In the genomic region with DNA sequence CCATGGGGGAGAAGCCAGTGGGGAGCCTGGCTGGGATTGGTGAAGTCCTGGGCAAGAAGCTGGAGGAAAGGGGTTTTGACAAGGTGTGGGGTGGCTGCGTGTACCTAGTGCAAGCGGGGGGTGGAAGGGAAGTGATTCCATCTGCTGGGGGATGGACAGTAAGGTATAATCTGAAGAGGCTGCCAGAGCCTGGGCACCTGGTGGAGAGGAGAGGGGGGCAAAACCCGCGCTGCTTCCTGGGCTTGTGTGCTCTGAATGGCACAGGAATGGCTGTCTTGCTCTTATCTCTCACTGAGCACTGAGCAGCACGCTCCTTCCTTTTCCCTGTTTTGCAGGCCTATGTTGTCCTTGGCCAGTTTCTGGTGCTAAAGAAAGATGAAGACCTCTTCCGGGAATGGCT, we compare ENCODE assay signal across 8 cellular contexts. TPM values are rescaled to one million over a fixed set of nuclear protein-coding genes. Genes with fewer than 3 reads are reported as not detected.
DNase-seq lines count a peak whose midpoint lies in the region; ATAC-seq, FAIRE-seq and TF ChIP-seq lines count a peak whose summit lies in the region.

No MANE protein-coding gene starts in this region.

- peaks cover 5% of the 10 kb centered on the region for H3K4me1 Mint-ChIP-seq in MCF 10A (ENCODE audit: insufficient read depth, unreplicated experiment)

- H3K27me3 Mint-ChIP-seq in MCF 10A (ENCODE audit: insufficient read depth, unreplicated experiment), result no peaks in the 10 kb centered on the region

- intact Hi-C loops in MCF 10A (cut with micrococcal nuclease), result loop anchor here (10.0 kb wide), 1 partner anchor 52 kb away; a partner anchor contains a TSS

- H3K36me3 ChIP-seq in HUES6 (ENCODE audit: control insufficient read depth, insufficient read depth, low read length) (peaks cover 40% of the 10 kb centered on the region), mucosa of rectum (ENCODE audit: control insufficient read depth in 2 of 2, insufficient read depth in 2 of 2, low read length in 2 of 2) (peaks cover 27 to 36% of the 10 kb centered on the region in 2 donors)

- H3K9me3 Mint-ChIP-seq in MCF 10A (ENCODE audit: unreplicated experiment), result no peaks in the 10 kb centered on the region

- DNase-seq in A549 (ENCODE audit: low read depth in 1 of 2, low spot score in 1 of 2) (no peak), MCF 10A (ENCODE audit: unreplicated experiment) (no peak), iPS-NIHi11 (ENCODE audit: low spot score) (no peak), NCI-H2171 (lab: John Stamatoyannopoulos, UW) (no peak), NCI-H526 (lab: John Stamatoyannopoulos, UW) (no peak)

- no peaks in the 10 kb centered on the region for H3K27me3 ChIP-seq in HUES6 (ENCODE audit: control insufficient read depth, insufficient read depth, low read length)
- H3K27me3 ChIP-seq in mucosa of rectum (ENCODE audit: control insufficient read depth in 2 of 2, insufficient read depth in 2 of 2, low read length in 2 of 2), result no peaks in the 10 kb centered on the region

- peak overlapping the region; percentile 96 for H3K27ac Mint-ChIP-seq in MCF 10A (ENCODE audit: low read depth, unreplicated experiment)

- TF ChIP-seq POLR2A in A549 (IDR thresholded peaks at IDR 0.05; ENCODE audit: low read length), result no peak

- H3K4me3 ChIP-seq in A549 (peak overlapping the region; percentile 67), HUES6 (ENCODE audit: low read depth, low read length) (peak overlapping the region; percentile 84), mucosa of rectum (ENCODE audit: low read length in 2 of 2) (peak overlapping the region; percentile 85 to 100)

- no peak for TF ChIP-seq EP300 in A549 (IDR thresholded peaks at IDR 0.05)

- H3K36me3 Mint-ChIP-seq in MCF 10A (ENCODE audit: insufficient read depth, unreplicated experiment), result peaks cover 59% of the 10 kb centered on the region

- no TSS peak for BruUV-seq in MCF 10A (replicated peaks; lab: Mats Ljungman, UMichigan)

- POLR2A ChIA-PET in A549 (lab: Yijun Ruan, JAX) (interaction anchor here (0.8 to 1.2 kb wide), 3 partner anchors 8 to 19 kb away, joined by 3 to 6 read pairs (median 5); a partner anchor contains a TSS), MCF 10A (lab: Yijun Ruan, JAX) (interaction anchor here (1.0 to 2.9 kb wide), 9 partner anchors 9 to 144 kb away, joined by 3 to 42 read pairs (median 6); a partner anchor contains a TSS)

- no peak for TF ChIP-seq CTCF in A549 (IDR thresholded peaks at IDR 0.05)
- no peak for TF ChIP-seq CTCF in MCF 10A (IDR thresholded peaks at IDR 0.05; ENCODE audit: unreplicated experiment)

- no peak for ATAC-seq in A549
- ATAC-seq in GM19023 (IDR thresholded peaks at IDR 0.05; ENCODE audit: unreplicated experiment), result no peak

- TF ChIP-seq RAD21 in A549 (conservative IDR thresholded peaks at IDR 0.05 in 1 of 2, IDR thresholded peaks at IDR 0.05 in 1 of 2), result no peak

- no peaks in the 10 kb centered on the region for H3K9me3 ChIP-seq in A549
- no peaks in the 10 kb centered on the region for H3K9me3 ChIP-seq in HUES6 (ENCODE audit: control insufficient read depth, insufficient read depth, low read depth, low read length)
- no peaks in the 10 kb centered on the region for H3K9me3 ChIP-seq in mucosa of rectum (ENCODE audit: control insufficient read depth in 2 of 2, low read length in 2 of 2)

- H3K4me1 ChIP-seq in A549 (peaks cover 13% of the 10 kb centered on the region), HUES6 (ENCODE audit: control insufficient read depth, insufficient read depth, low read length) (peaks cover 14% of the 10 kb centered on the region), mucosa of rectum (ENCODE audit: control insufficient read depth in 2 of 2, insufficient read depth in 2 of 2, low read length in 2 of 2) (peaks cover 14 to 16% of the 10 kb centered on the region in 2 donors)

- H3K9ac ChIP-seq in HUES6 (ENCODE audit: low read length), result peak overlapping the region; percentile 77
- peak overlapping the region; percentile 79 to 80 for H3K9ac ChIP-seq in mucosa of rectum (ENCODE audit: low read depth in 1 of 2, low read length in 2 of 2)

- H3K4me3 Mint-ChIP-seq in MCF 10A (ENCODE audit: unreplicated experiment), result peak overlapping the region; percentile 97

- H3K4me2 ChIP-seq in A549, result peak overlapping the region; percentile 93

- no peak for FAIRE-seq in A549 (lab: Jason Lieb, UNC)

- CTCF ChIA-PET in A549 (lab: Yijun Ruan, JAX), result interaction anchor here (1.2 to 11.6 kb wide), 4 partner anchors 18 to 119 kb away, joined by 7 to 121 read pairs (median 10); no protein-coding TSS in a partner anchor
- CTCF ChIA-PET in MCF 10A (lab: Yijun Ruan, JAX), result interaction anchor here (0.6 to 1.5 kb wide), 3 partner anchors 20 to 224 kb away, joined by 3 to 5 read pairs (median 3); no protein-coding TSS in a partner anchor

- 75% methylated on average over 6 of the region's 6 CpGs for WGBS in A549 (ENCODE audit: missing lambda C conversion rate)

- H3K27ac ChIP-seq in A549, result peak overlapping the region; percentile 91 to 95
- no peak overlapping the region for H3K27ac ChIP-seq in HUES6 (ENCODE audit: low read depth, low read length)
- peak overlapping the region; percentile 96 to 99 for H3K27ac ChIP-seq in mucosa of rectum (ENCODE audit: low read depth in 2 of 2, low read length in 2 of 2)

TF ChIP-seq in A549, 52 proteins besides CTCF, POLR2A, EP300 and RAD21:
- no peak for TF ChIP-seq NR3C1 (IDR thresholded peaks at IDR 0.05)
- TF ChIP-seq ZNF302 (CRISPR knock-in tag; IDR thresholded peaks at IDR 0.05), result no peak
- no peak for TF ChIP-seq RNF2 (IDR thresholded peaks at IDR 0.05; ENCODE audit: borderline replicate concordance, low read depth)
- no peak for TF ChIP-seq BHLHE40 (IDR thresholded peaks at IDR 0.05; ENCODE audit: low read depth, low read length)
- no peak for TF ChIP-seq JUN (IDR thresholded peaks at IDR 0.05)
- no peak for TF ChIP-seq HEYL (CRISPR knock-in tag; IDR thresholded peaks at IDR 0.05)
- no peak for TF ChIP-seq ZFP36 (IDR thresholded peaks at IDR 0.05; ENCODE audit: borderline replicate concordance, partially characterized antibody)
- TF ChIP-seq EHF (CRISPR knock-in tag; IDR thresholded peaks at IDR 0.05), result no peak
- TF ChIP-seq SMC3 (IDR thresholded peaks at IDR 0.05), result no peak
- no peak for TF ChIP-seq CHD2 (IDR thresholded peaks at IDR 0.05; ENCODE audit: low read length, partially characterized antibody)
- TF ChIP-seq KDM1A (IDR thresholded peaks at IDR 0.05; ENCODE audit: low read depth), result no peak
- TF ChIP-seq GATA3 (IDR thresholded peaks at IDR 0.05; ENCODE audit: borderline replicate concordance), result no peak
- no peak for TF ChIP-seq MYC (IDR thresholded peaks at IDR 0.05; ENCODE audit: borderline replicate concordance, low read length)
- TF ChIP-seq FOSL2 (IDR thresholded peaks at IDR 0.05), result no peak
- no peak for TF ChIP-seq FOSL2 (CRISPR knock-in tag; IDR thresholded peaks at IDR 0.05)
- TF ChIP-seq CHD4 (IDR thresholded peaks at IDR 0.05; ENCODE audit: borderline replicate concordance), result no peak
- TF ChIP-seq TFCP2L1 (CRISPR knock-in tag; IDR thresholded peaks at IDR 0.05), result no peak
- no peak for TF ChIP-seq HOXB13 (CRISPR knock-in tag; IDR thresholded peaks at IDR 0.05; ENCODE audit: low read depth)
- TF ChIP-seq FOSB (CRISPR knock-in tag; IDR thresholded peaks at IDR 0.05), result no peak
- TF ChIP-seq ZC3H11A (IDR thresholded peaks at IDR 0.05), result no peak
- no peak for TF ChIP-seq RCOR1 (IDR thresholded peaks at IDR 0.05; ENCODE audit: low read depth, low read length)

RNA-seq across cellular contexts. Expression of a gene that starts 1.0 kb away (rescaled TPM):
- polyA plus RNA-seq in A549 (2011; rRNA removed), result 385 and 399 TPM in 2 replicates
- 419 and 463 TPM in 2 replicates for polyA plus RNA-seq in A549 (2012; cell fraction: cytosol; rRNA removed)
- 147 and 348 TPM in 2 replicates for polyA plus RNA-seq in A549 (2012; cell fraction: nucleus; rRNA removed)
- polyA plus RNA-seq in A549 (2017; fragmentation: RNase III; extraction: RNeasy Plus Mini Kit Qiagen cat#74134 plus additional on column Dnase treatment), result 304 to 315 TPM (median 309 TPM) in 3 replicates
- 123 and 143 TPM in 2 replicates for polyA minus RNA-seq in A549 (2011; rRNA and poly(A)+ RNA removed)
- 154 and 198 TPM in 2 replicates for total RNA-seq in MCF 10A (2022)

RNA-seq across cellular contexts. Expression of a gene that starts 1.3 kb away (rescaled TPM):
- polyA plus RNA-seq in A549 (2011; rRNA removed) (38.6 and 42.0 TPM in 2 replicates), A549 (2017; fragmentation: RNase III; extraction: RNeasy Plus Mini Kit Qiagen cat#74134 plus additional on column Dnase treatment) (39.8 to 44.6 TPM (median 41.0 TPM) in 3 replicates)
- polyA plus RNA-seq in A549 (2012; cell fraction: cytosol; rRNA removed), result 31.9 and 33.7 TPM in 2 replicates
- polyA plus RNA-seq in A549 (2012; cell fraction: nucleus; rRNA removed), result 27.3 and 28.0 TPM in 2 replicates
- polyA minus RNA-seq in A549 (2011; rRNA and poly(A)+ RNA removed), result 52.9 and 72.1 TPM in 2 replicates
- total RNA-seq in MCF 10A (2022), result 21.7 and 33.5 TPM in 2 replicates

RNA-seq across cellular contexts. Expression of a gene that starts 8.5 kb away (rescaled TPM):
- polyA plus RNA-seq in A549 (2011; rRNA removed) (not detected in 2 replicates), A549 (2017; fragmentation: RNase III; extraction: RNeasy Plus Mini Kit Qiagen cat#74134 plus additional on column Dnase treatment) (not detected in 3 replicates)
- 0.05 TPM in 1 of 2 replicates, not detected in the other for polyA plus RNA-seq in A549 (2012; cell fraction: cytosol; rRNA removed)
- 0.31 and 0.54 TPM in 2 replicates for polyA plus RNA-seq in A549 (2012; cell fraction: nucleus; rRNA removed)
- polyA minus RNA-seq in A549 (2011; rRNA and poly(A)+ RNA removed), result not detected in 2 replicates
- total RNA-seq in MCF 10A (2022), result not detected in 2 replicates

RNA-seq across cellular contexts. Expression of a gene that starts 23.0 kb away (rescaled TPM):
- polyA plus RNA-seq in A549 (2011; rRNA removed) (0.54 and 0.97 TPM in 2 replicates), A549 (2017; fragmentation: RNase III; extraction: RNeasy Plus Mini Kit Qiagen cat#74134 plus additional on column Dnase treatment) (0.46 to 0.75 TPM (median 0.70 TPM) in 3 replicates)
- 0.43 and 0.49 TPM in 2 replicates for polyA plus RNA-seq in A549 (2012; cell fraction: cytosol; rRNA removed)
- 0.17 and 0.20 TPM in 2 replicates for polyA plus RNA-seq in A549 (2012; cell fraction: nucleus; rRNA removed)
- 0.12 TPM in 1 of 2 replicates, not detected in the other for polyA minus RNA-seq in A549 (2011; rRNA and poly(A)+ RNA removed)
- total RNA-seq in MCF 10A (2022), result 0.61 and 0.79 TPM in 2 replicates

RNA-seq across cellular contexts. Expression of a gene that starts 41.8 kb away (rescaled TPM):
- polyA plus RNA-seq in A549 (2011; rRNA removed) (15.1 and 22.0 TPM in 2 replicates), A549 (2017; fragmentation: RNase III; extraction: RNeasy Plus Mini Kit Qiagen cat#74134 plus additional on column Dnase treatment) (52.8 to 62.8 TPM (median 53.8 TPM) in 3 replicates)
- polyA plus RNA-seq in A549 (2012; cell fraction: cytosol; rRNA removed), result 48.6 and 61.0 TPM in 2 replicates
- polyA plus RNA-seq in A549 (2012; cell fraction: nucleus; rRNA removed), result 52.9 and 64.2 TPM in 2 replicates
- 9.5 and 21.0 TPM in 2 replicates for polyA minus RNA-seq in A549 (2011; rRNA and poly(A)+ RNA removed)
- 61.7 and 67.4 TPM in 2 replicates for total RNA-seq in MCF 10A (2022)
